Comparison of ENCODE assay signal across 19 cellular contexts in the genomic region with DNA sequence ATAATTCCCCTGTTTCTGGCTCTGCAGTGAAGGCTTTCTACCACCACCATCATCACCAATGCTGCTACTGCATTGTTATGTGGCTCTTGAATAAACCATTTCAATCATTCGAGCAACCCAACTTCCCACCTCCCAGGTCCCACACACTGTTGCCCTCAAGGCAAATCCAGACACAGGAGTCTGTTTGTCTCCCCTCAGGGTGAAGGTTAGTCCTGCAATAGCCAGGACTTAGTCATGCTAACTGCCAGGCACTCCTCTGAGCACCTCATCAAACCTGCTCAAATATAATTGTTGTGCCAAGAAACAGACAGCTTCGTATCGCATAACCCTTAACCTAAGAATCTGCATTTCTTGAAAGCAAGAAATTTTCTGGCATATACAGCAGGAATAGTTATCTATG.
"Had no signal": no experiment of that assay in that cellular context is flagged by ENCODE, and none has a peak within 500 bp of the region (broad histone marks: within the 10 kb centered on the region; RNA-seq: fewer than 3 reads in every experiment).

No MANE protein-coding gene starts in this region.

- H3K27ac ChIP-seq: brain microvascular endothelial cell, cardiac muscle cell, KMS-11 had no signal

- H3K27ac Mint-ChIP-seq: activated CD4-positive, alpha-beta memory T cell treated with anti-CD3 and anti-CD28 coated beads for 36 hours; activated CD4-positive, alpha-beta T cell treated with anti-CD3 and anti-CD28 coated beads, Interleukin-2, amount 10 ng/mL, durations not matched to agents 7 days and 5 days; activated naive CD4-positive, alpha-beta T cell treated with anti-CD3 and anti-CD28 coated beads for 36 hours; activated naive CD8-positive, alpha-beta T cell; T-helper 1 cell treated with Interleukin-12 subunit alpha and Interleukin-12 subunit beta and Interleukin-4 antibody, amounts not matched to agents 30 μg/mL and 1 μg/mL, for 36 hours had no signal

- H3K4me3 Mint-ChIP-seq: activated CD4-positive, alpha-beta memory T cell treated with anti-CD3 and anti-CD28 coated beads for 36 hours; activated CD4-positive, alpha-beta T cell treated with anti-CD3 and anti-CD28 coated beads, Interleukin-2, amount 10 ng/mL, durations not matched to agents 7 days and 5 days; activated naive CD4-positive, alpha-beta T cell treated with anti-CD3 and anti-CD28 coated beads for 36 hours; activated naive CD8-positive, alpha-beta T cell; activated T-cell treated with anti-CD3 and anti-CD28 coated beads, Interleukin-2, amount 50 U/mL, for 4 hours; T-helper 1 cell treated with Interleukin-12 subunit alpha and Interleukin-12 subunit beta and Interleukin-4 antibody, amounts not matched to agents 30 μg/mL and 1 μg/mL, for 36 hours had no signal

- H3K4me3 ChIP-seq: cardiac muscle cell had no signal

- H3K27me3 ChIP-seq: brain microvascular endothelial cell had no signal

- H3K4me2 ChIP-seq: KMS-11 had no signal

- DNase-seq: activated CD4-positive, alpha-beta memory T cell treated with anti-CD3 and anti-CD28 coated beads for 36 hours; activated CD4-positive, alpha-beta T cell treated with anti-CD3 and anti-CD28 coated beads, Interleukin-2, amount 10 ng/mL, durations not matched to agents 7 days and 5 days; activated CD4-positive, CD25-positive, alpha-beta regulatory T cell; activated CD8-positive, alpha-beta memory T cell treated with anti-CD3 and anti-CD28 coated beads for 24 hours; activated effector memory CD4-positive, alpha-beta T cell treated with anti-CD3 and anti-CD28 coated beads, Interleukin-2, amount 50 U/mL, for 16 hours; activated naive CD4-positive, alpha-beta T cell treated with anti-CD3 and anti-CD28 coated beads for 36 hours; activated T-cell treated with anti-CD3 and anti-CD28 coated beads, Interleukin-2, amount 50 U/mL, for 4 hours; brain microvascular endothelial cell; NCI-H1105 treated with DMSO at 0.1 percent for 48 hours; NCI-H1436 treated with DMSO at 0.1 percent for 48 hours; NCI-H187; NCI-H2081; NCI-H446; NCI-H524; SHP77 treated with DMSO at 0.1 percent for 48 hours had no signal

- H3K36me3 ChIP-seq: brain microvascular endothelial cell, cardiac muscle cell had no signal

- H3K9ac ChIP-seq: KMS-11 had no signal

- H3K36me3 Mint-ChIP-seq: activated CD4-positive, alpha-beta memory T cell treated with anti-CD3 and anti-CD28 coated beads for 36 hours had no signal

- H3K27me3 Mint-ChIP-seq: activated CD4-positive, alpha-beta memory T cell treated with anti-CD3 and anti-CD28 coated beads for 36 hours; activated CD4-positive, alpha-beta T cell treated with anti-CD3 and anti-CD28 coated beads, Interleukin-2, amount 10 ng/mL, durations not matched to agents 7 days and 5 days; activated naive CD8-positive, alpha-beta T cell had no signal

- H3K9me3 Mint-ChIP-seq: activated CD4-positive, alpha-beta T cell treated with anti-CD3 and anti-CD28 coated beads, Interleukin-2, amount 10 ng/mL, durations not matched to agents 7 days and 5 days; activated naive CD4-positive, alpha-beta T cell treated with anti-CD3 and anti-CD28 coated beads for 36 hours; T-helper 1 cell treated with Interleukin-12 subunit alpha and Interleukin-12 subunit beta and Interleukin-4 antibody, amounts not matched to agents 30 μg/mL and 1 μg/mL, for 36 hours had no signal
